Comparison of ENCODE assay signal across 8 cellular contexts in genomic region chr15:63093486-63094205, GRCh38. TPM values are rescaled to one million over a fixed set of nuclear protein-coding genes. Genes with fewer than 3 reads are reported as not detected.
A peak's percentile ranks its signal among the peaks of the same experiment; 100 is the strongest.
DNase-seq lines count a peak whose midpoint lies in the region; ATAC-seq and TF ChIP-seq lines count a peak whose summit lies in the region.

No MANE protein-coding gene starts in this region.

- H3K4me3 ChIP-seq in CD8-positive, alpha-beta memory T cell (ENCODE audit: low read length), result no peak overlapping the region
- H3K4me3 ChIP-seq in choroid plexus epithelial cell (ENCODE audit: low read depth, low read length) (no peak overlapping the region), right lobe of liver (no peak overlapping the region)

- ATAC-seq in HG02610 (IDR thresholded peaks at IDR 0.05; ENCODE audit: unreplicated experiment) (peak; percentile 66), right lobe of liver (peak; percentile 99 to 100 (median 100)), HG02840 (IDR thresholded peaks at IDR 0.05; ENCODE audit: low FRiP score, unreplicated experiment) (no peak)

- no peaks in the 10 kb centered on the region for H3K27me3 ChIP-seq in CD8-positive, alpha-beta memory T cell (ENCODE audit: insufficient read depth, low read length, poor library complexity, severe bottlenecking)
- no peaks in the 10 kb centered on the region for H3K27me3 ChIP-seq in right lobe of liver

- no peak overlapping the region for H3K4me3 Mint-ChIP-seq in CD8-positive, alpha-beta memory T cell

- WGBS in right lobe of liver (ENCODE audit: insufficient coverage, low coverage, low lambda C conversion rate, missing lambda C conversion rate), result 19% methylated on average over 6 of the region's 6 CpGs

- H3K36me3 ChIP-seq in CD8-positive, alpha-beta memory T cell (ENCODE audit: insufficient read depth, low read length), result no peaks in the 10 kb centered on the region
- no peaks in the 10 kb centered on the region for H3K36me3 ChIP-seq in right lobe of liver

- H3K4me1 ChIP-seq in CD8-positive, alpha-beta memory T cell (ENCODE audit: insufficient read depth, low read length), result no peaks in the 10 kb centered on the region
- no peaks in the 10 kb centered on the region for H3K4me1 ChIP-seq in right lobe of liver

- no peaks in the 10 kb centered on the region for H3K36me3 Mint-ChIP-seq in CD8-positive, alpha-beta memory T cell

- H3K27ac Mint-ChIP-seq in CD8-positive, alpha-beta memory T cell, result no peak overlapping the region

- POLR2A ChIA-PET in CD8-positive, alpha-beta memory T cell (lab: Charles Lee), result no interaction called here

- no peaks in the 10 kb centered on the region for H3K9me3 ChIP-seq in CD8-positive, alpha-beta memory T cell (ENCODE audit: low read length)
- no peaks in the 10 kb centered on the region for H3K9me3 ChIP-seq in right lobe of liver

- no peak for TF ChIP-seq POLR2A in right lobe of liver (IDR thresholded peaks at IDR 0.05)

- H3K9me3 Mint-ChIP-seq in CD8-positive, alpha-beta memory T cell, result no peaks in the 10 kb centered on the region

- H3K27me3 Mint-ChIP-seq in CD8-positive, alpha-beta memory T cell, result peaks cover 6 to 8% of the 10 kb centered on the region in 2 donors

- TF ChIP-seq CTCF in choroid plexus epithelial cell (conservative IDR thresholded peaks at IDR 0.05; ENCODE audit: low read depth, low read length), result peak; percentile 92
- TF ChIP-seq CTCF in right lobe of liver (IDR thresholded peaks at IDR 0.05), result peak; percentile 87 to 92 (median 89)

- peaks cover 0 to 4% (median 4%) of the 10 kb centered on the region in 3 donors for H3K4me1 Mint-ChIP-seq in CD8-positive, alpha-beta memory T cell

- no peak overlapping the region for H3K27ac ChIP-seq in CD8-positive, alpha-beta memory T cell (ENCODE audit: low read depth, low read length)
- no peak overlapping the region for H3K27ac ChIP-seq in right lobe of liver

- CTCF ChIA-PET in CD8-positive, alpha-beta memory T cell (lab: Charles Lee), result interaction anchor here (0.8 to 7.8 kb wide), 5 partner anchors 12 to 199 kb away, joined by 3 to 73 read pairs (median 4); no protein-coding TSS in a partner anchor

- intact Hi-C loops in right lobe of liver (cut with DNase I), result loop anchor here in 1 of 2 donors (10.0 kb wide), 2 partner anchors 49 to 309 kb away; partner anchors contain the start of gene TPM1

- DNase-seq in CD8-positive, alpha-beta memory T cell, result peak; percentile 48 to 77 (median 54)
- DNase-seq in NCI-H526 (lab: John Stamatoyannopoulos, UW) (peak; percentile 68 to 91), choroid plexus epithelial cell (ENCODE audit: low read depth) (peak; percentile 87), right lobe of liver (peak; percentile 76 to 88 (median 85))
- DNase-seq in activated CD4-positive, alpha-beta T cell treated with anti-CD3 and anti-CD28 coated beads for 4 hours, result peak; percentile 62 to 72
- peak; percentile 36 to 75 (median 55) for DNase-seq in stimulated activated CD4-positive, alpha-beta T cell treated with anti-CD3 and anti-CD28 coated beads, TNF-alpha, amount 100 ng/mL, for 48 hours (ENCODE audit: low read depth in 3 of 3)

RNA-seq across cellular contexts. Expression of gene LACTB, which starts 28.0 kb away (rescaled TPM):
- total RNA-seq in CD8-positive, alpha-beta memory T cell, result 10 to 100 TPM; 30.0 to 31.7 TPM
- 9.7 TPM for polyA plus RNA-seq in CD8-positive, alpha-beta memory T cell
- total RNA-seq in right lobe of liver, result 10 to 100 TPM; 16.4 to 34.8 (median 21.5) TPM

RNA-seq across cellular contexts. Expression of gene TPM1, which starts 51.1 kb away (rescaled TPM):
- total RNA-seq in CD8-positive, alpha-beta memory T cell, result 1 to 10 TPM; 9.4 to 9.9 TPM
- 8.3 TPM for polyA plus RNA-seq in CD8-positive, alpha-beta memory T cell
- total RNA-seq in right lobe of liver, result 100 to 1,000 TPM in 3 of 6 experiments, 10 to 100 TPM in 3; 44.3 to 180 (median 91.6) TPM

Comparison
In these comparisons a context has a peak if more than half of its experiments do, and no peak if none do; other contexts are left out.
1. RNA of gene TPM1, which starts 51.1 kb away (total RNA-seq): 44.3 to 180 TPM in right lobe of liver; 9.4 to 9.9 TPM in CD8-positive, alpha-beta memory T cell; every median in the first group is over 4 times any median in the second.
2. Peak in every context shown above with its lines, with median percentiles within 50 percentile points of each other: DNase-seq.